ENCODE assay signal across 8 cellular contexts in genomic region chr3:47825590-47825989, GRCh38. TPM values are rescaled to one million over a fixed set of nuclear protein-coding genes. Genes with fewer than 3 reads are reported as not detected.
DNase-seq lines count a peak whose midpoint lies in the region; ATAC-seq and TF ChIP-seq lines count a peak whose summit lies in the region.

No MANE protein-coding gene starts in this region.

- H3K27ac ChIP-seq in lower lobe of right lung: peak overlapping the region; percentile 85
- H3K27ac ChIP-seq in upper lobe of right lung: peak overlapping the region; percentile 89

- in situ Hi-C loops in astrocyte of the spinal cord (cut with HindIII; ENCODE audit: low sequenced_read_pairs): no loop called here

- intact Hi-C loops in activated naive CD4-positive, alpha-beta T cell treated with anti-CD3 and anti-CD28 coated beads for 36 hours (cut with micrococcal nuclease): loop anchor here (1.0 to 10.0 kb wide), 3 partner anchors 22 to 419 kb away; partner anchors contain the start of genes DHX30 and ZNF589
- intact Hi-C loops in lower lobe of right lung (cut with DNase I): no loop called here
- intact Hi-C loops in upper lobe of right lung (cut with DNase I): no loop called here

- H3K4me3 Mint-ChIP-seq in activated naive CD4-positive, alpha-beta T cell treated with anti-CD3 and anti-CD28 coated beads for 36 hours: peak overlapping the region; percentile 86

- H3K36me3 Mint-ChIP-seq in activated naive CD4-positive, alpha-beta T cell treated with anti-CD3 and anti-CD28 coated beads for 36 hours (ENCODE audit: low read depth): peaks cover 36% of the 10 kb centered on the region

- CTCF ChIA-PET in activated naive CD4-positive, alpha-beta T cell treated with anti-CD3 and anti-CD28 coated beads for 36 hours (lab: Charles Lee): interaction anchor here (0.5 to 2.7 kb wide), 17 partner anchors 9 to 1716 kb away, joined by 3 to 25 read pairs (median 6); partner anchors contain the start of gene DHX30

- H3K36me3 ChIP-seq in lower lobe of right lung: peaks cover 55% of the 10 kb centered on the region
- peaks cover 47% of the 10 kb centered on the region for H3K36me3 ChIP-seq in upper lobe of right lung

- H3K4me3 ChIP-seq in astrocyte of the spinal cord (ENCODE audit: low read depth, low read length) (peak overlapping the region; percentile 93), lower lobe of right lung (peak overlapping the region; percentile 98), upper lobe of right lung (peak overlapping the region; percentile 99)

- ATAC-seq in lower lobe of right lung: no peak
- ATAC-seq in upper lobe of right lung: no peak
- ATAC-seq in GM21529 (IDR thresholded peaks at IDR 0.05; ENCODE audit: unreplicated experiment): no peak
- no peak for ATAC-seq in GM18511 (IDR thresholded peaks at IDR 0.05; ENCODE audit: unreplicated experiment)

- TF ChIP-seq CTCF in astrocyte of the spinal cord (IDR thresholded peaks at IDR 0.05; ENCODE audit: low read depth, low read length) (no peak), lower lobe of right lung (IDR thresholded peaks at IDR 0.05) (no peak), upper lobe of right lung (IDR thresholded peaks at IDR 0.05) (no peak)

- peaks cover 24% of the 10 kb centered on the region for H3K4me1 ChIP-seq in lower lobe of right lung
- H3K4me1 ChIP-seq in upper lobe of right lung: peaks cover 20% of the 10 kb centered on the region

- DNase-seq in activated naive CD4-positive, alpha-beta T cell treated with anti-CD3 and anti-CD28 coated beads for 36 hours: no peak
- DNase-seq in activated naive CD4-positive, alpha-beta T cell (lab: John Stamatoyannopoulos, UW): no peak
- DNase-seq in astrocyte of the spinal cord (ENCODE audit: low read depth, low spot score) (no peak), lower lobe of right lung (no peak), upper lobe of right lung (no peak), NCI-H128 (lab: John Stamatoyannopoulos, UW; ENCODE audit: unreplicated experiment) (no peak)

- H3K9me3 ChIP-seq in lower lobe of right lung (no peaks in the 10 kb centered on the region), upper lobe of right lung (no peaks in the 10 kb centered on the region)

- H3K4me1 Mint-ChIP-seq in activated naive CD4-positive, alpha-beta T cell treated with anti-CD3 and anti-CD28 coated beads for 36 hours (ENCODE audit: low read depth): peaks cover 34% of the 10 kb centered on the region

- peak overlapping the region; percentile 84 for H3K27ac Mint-ChIP-seq in activated naive CD4-positive, alpha-beta T cell treated with anti-CD3 and anti-CD28 coated beads for 36 hours

- H3K27me3 ChIP-seq in lower lobe of right lung (ENCODE audit: low read depth) (no peaks in the 10 kb centered on the region), upper lobe of right lung (no peaks in the 10 kb centered on the region)

- H3K27me3 Mint-ChIP-seq in activated naive CD4-positive, alpha-beta T cell treated with anti-CD3 and anti-CD28 coated beads for 36 hours (ENCODE audit: low read depth): no peaks in the 10 kb centered on the region

- H3K9me3 Mint-ChIP-seq in activated naive CD4-positive, alpha-beta T cell treated with anti-CD3 and anti-CD28 coated beads for 36 hours: peaks cover 4% of the 10 kb centered on the region

RNA-seq across cellular contexts. Expression of gene DHX30, which starts 22.7 kb away (rescaled TPM):
- 10 to 100 TPM; 65.6 to 69.9 TPM for total RNA-seq in activated naive CD4-positive, alpha-beta T cell treated with anti-CD3 and anti-CD28 coated beads for 36 hours
- 54.6 TPM for total RNA-seq in lower lobe of right lung
- 62.0 TPM for total RNA-seq in upper lobe of right lung

RNA-seq across cellular contexts. Expression of gene SMARCC1, which starts 43.9 kb away (rescaled TPM):
- 10 to 100 TPM; 82.5 to 84.5 TPM for total RNA-seq in activated naive CD4-positive, alpha-beta T cell treated with anti-CD3 and anti-CD28 coated beads for 36 hours
- total RNA-seq in lower lobe of right lung (53.9 TPM), upper lobe of right lung (67.9 TPM)
